In genomic region chr13:114089751-114090400, GRCh38 we compare ENCODE assay signal across 1 cellular context.
TF ChIP-seq lines count a peak whose summit lies in the region.

No MANE protein-coding gene starts in this region.

TF ChIP-seq in H1, 55 proteins besides CTCF, POLR2A, EP300 and RAD21:
- TF ChIP-seq JUND (IDR thresholded peaks at IDR 0.05; ENCODE audit: low read length) (no peak), TEAD4 (IDR thresholded peaks at IDR 0.05; ENCODE audit: low read depth, low read length) (no peak), E2F6 (IDR thresholded peaks at IDR 0.05) (no peak), CHD1 (IDR thresholded peaks at IDR 0.05; ENCODE audit: low read depth, low read length) (no peak), SP1 (IDR thresholded peaks at IDR 0.05; ENCODE audit: low read depth, low read length) (no peak), SP4 (IDR thresholded peaks at IDR 0.05; ENCODE audit: low read length) (no peak), POLR2AphosphoS5 (IDR thresholded peaks at IDR 0.05; ENCODE audit: low read depth, low read length) (no peak), GABPA (IDR thresholded peaks at IDR 0.05; ENCODE audit: borderline replicate concordance, insufficient read depth, low read length) (no peak), KDM1A (IDR thresholded peaks at IDR 0.05; ENCODE audit: borderline replicate concordance, low read length) (no peak), NANOG (IDR thresholded peaks at IDR 0.05; ENCODE audit: insufficient read depth, low read depth, low read length, poor library complexity, severe bottlenecking) (no peak), SIRT6 (IDR thresholded peaks at IDR 0.05; ENCODE audit: low read length) (no peak), PHF8 (conservative IDR thresholded peaks at IDR 0.05; ENCODE audit: low read depth, low read length) (no peak), POU5F1 (IDR thresholded peaks at IDR 0.05; ENCODE audit: low read depth, low read length) (no peak)
